10 cellular contexts compared by ENCODE assay signal in genomic region chr6:53926505-53926904, GRCh38.
DNase-seq lines count a peak whose midpoint lies in the region; ATAC-seq and TF ChIP-seq lines count a peak whose summit lies in the region.
"Had no signal": no experiment of that assay in that cellular context is flagged by ENCODE, and none has a peak within 500 bp of the region (broad histone marks: within the 10 kb centered on the region; RNA-seq: fewer than 3 reads in every experiment).

No MANE protein-coding gene starts in this region.

- peaks cover 6 to 28% of the 10 kb centered on the region in 2 experiments for H3K4me1 ChIP-seq in trophoblast cell (ENCODE audit: control insufficient read depth in 1 of 2, insufficient read depth in 2 of 2, low read length in 2 of 2)
- no peaks in the 10 kb centered on the region for H3K4me1 ChIP-seq in right lobe of liver

- no peak overlapping the region for H3K23ac ChIP-seq in trophoblast cell (ENCODE audit: low read length)

- no peak overlapping the region for H4K12ac ChIP-seq in trophoblast cell (ENCODE audit: low read depth, low read length)

- H3K27me3 ChIP-seq in trophoblast cell (ENCODE audit: insufficient read depth, low read length) (no peaks in the 10 kb centered on the region), right lobe of liver (no peaks in the 10 kb centered on the region)

- no peak overlapping the region for H3K4ac ChIP-seq in trophoblast cell (ENCODE audit: low read depth, low read length)

- ATAC-seq in GM19395 (IDR thresholded peaks at IDR 0.05; ENCODE audit: unreplicated experiment) = no peak
- ATAC-seq in right lobe of liver = no peak
- no peak for ATAC-seq in GM18870 (IDR thresholded peaks at IDR 0.05; ENCODE audit: unreplicated experiment)

- H4K91ac ChIP-seq in trophoblast cell (ENCODE audit: low read depth, low read length) = peak overlapping the region; percentile 20

- no peak for TF ChIP-seq CTCF in right lobe of liver (IDR thresholded peaks at IDR 0.05)

- no peak overlapping the region for H4K8ac ChIP-seq in trophoblast cell (ENCODE audit: low read depth, low read length)

- no peak overlapping the region for H2AK5ac ChIP-seq in trophoblast cell (ENCODE audit: low read length)

- H3K79me1 ChIP-seq in trophoblast cell (ENCODE audit: low read length) = peaks cover 16% of the 10 kb centered on the region

- H3K9me3 ChIP-seq in trophoblast cell (ENCODE audit: insufficient read depth, low read depth, low read length) (no peaks in the 10 kb centered on the region), right lobe of liver (no peaks in the 10 kb centered on the region)

- no peak overlapping the region for H3K9ac ChIP-seq in trophoblast cell (ENCODE audit: low read length)

- H3K14ac ChIP-seq in trophoblast cell (ENCODE audit: low read length) = no peak overlapping the region

- H3K27ac ChIP-seq in trophoblast cell (ENCODE audit: low read depth, low read length) (peak overlapping the region; percentile 91), right lobe of liver (no peak overlapping the region)

- H3K18ac ChIP-seq in trophoblast cell (ENCODE audit: low read length) = no peak overlapping the region

- H2BK5ac ChIP-seq in trophoblast cell (ENCODE audit: low read depth, low read length, poor library complexity) = peak overlapping the region; percentile 31

- H2BK120ac ChIP-seq in trophoblast cell (ENCODE audit: insufficient read depth, low read length, poor library complexity) = peak overlapping the region; percentile 41

- TF ChIP-seq POLR2A in right lobe of liver (IDR thresholded peaks at IDR 0.05) = no peak

- H3K4me3 ChIP-seq in trophoblast cell (ENCODE audit: low read depth, low read length) (no peak overlapping the region), right lobe of liver (no peak overlapping the region)

- H3K36me3 ChIP-seq in trophoblast cell (ENCODE audit: control insufficient read depth in 1 of 2, insufficient read depth in 2 of 2, low read length in 2 of 2) (peaks cover 8 to 11% of the 10 kb centered on the region in 2 experiments), right lobe of liver (no peaks in the 10 kb centered on the region)

- intact Hi-C loops in right lobe of liver (cut with DNase I) = no loop called here

- no peaks in the 10 kb centered on the region for H3K79me2 ChIP-seq in trophoblast cell (ENCODE audit: control insufficient read depth, insufficient read depth, low read length, poor library complexity)

- H3K4me2 ChIP-seq in trophoblast cell (ENCODE audit: low read length) = no peak overlapping the region

- DNase-seq in EL (peak; percentile 62), LoVo (ENCODE audit: low spot score) (peak; percentile 47), dermis microvascular lymphatic vessel endothelial cell (ENCODE audit: low read depth in 2 of 2) (peak; percentile 54 to 78), trophoblast cell (peak in 1 of 2 donors; percentile 39), right lobe of liver (no peak), NCI-H187 treated with DMSO at 0.1 percent for 48 hours (lab: John Stamatoyannopoulos, UW) (no peak)
- DNase-seq: activated CD8-positive, alpha-beta memory T cell treated with anti-CD3 and anti-CD28 coated beads, Interleukin-2, amount 50 U/mL, for 4 hours; stimulated activated naive CD4-positive, alpha-beta T cell had no signal

- no peak overlapping the region for H2BK12ac ChIP-seq in trophoblast cell (ENCODE audit: low read length)

- no peak overlapping the region for H2AFZ ChIP-seq in trophoblast cell (ENCODE audit: insufficient read depth, low read length, poor library complexity)

- WGBS in trophoblast cell (ENCODE audit: extremely low coverage, insufficient coverage, insufficient read length) = no CpG with 5 or more reads among the region's 2 CpGs
- 65% methylated on average over 2 of the region's 2 CpGs for WGBS in right lobe of liver (ENCODE audit: insufficient coverage, low coverage, low lambda C conversion rate, missing lambda C conversion rate)

Comparison
In these comparisons a context has a peak if more than half of its experiments do, and no peak if none do; other contexts are left out.
1. DNase-seq: peak in EL (single experiment), LoVo (single experiment) and dermis microvascular lymphatic vessel endothelial cell (2 of 2); none in right lobe of liver (0 of 3) and NCI-H187 treated with DMSO at 0.1 percent for 48 hours (single experiment).